ENCODE assay signal across 19 cellular contexts in the genomic region with DNA sequence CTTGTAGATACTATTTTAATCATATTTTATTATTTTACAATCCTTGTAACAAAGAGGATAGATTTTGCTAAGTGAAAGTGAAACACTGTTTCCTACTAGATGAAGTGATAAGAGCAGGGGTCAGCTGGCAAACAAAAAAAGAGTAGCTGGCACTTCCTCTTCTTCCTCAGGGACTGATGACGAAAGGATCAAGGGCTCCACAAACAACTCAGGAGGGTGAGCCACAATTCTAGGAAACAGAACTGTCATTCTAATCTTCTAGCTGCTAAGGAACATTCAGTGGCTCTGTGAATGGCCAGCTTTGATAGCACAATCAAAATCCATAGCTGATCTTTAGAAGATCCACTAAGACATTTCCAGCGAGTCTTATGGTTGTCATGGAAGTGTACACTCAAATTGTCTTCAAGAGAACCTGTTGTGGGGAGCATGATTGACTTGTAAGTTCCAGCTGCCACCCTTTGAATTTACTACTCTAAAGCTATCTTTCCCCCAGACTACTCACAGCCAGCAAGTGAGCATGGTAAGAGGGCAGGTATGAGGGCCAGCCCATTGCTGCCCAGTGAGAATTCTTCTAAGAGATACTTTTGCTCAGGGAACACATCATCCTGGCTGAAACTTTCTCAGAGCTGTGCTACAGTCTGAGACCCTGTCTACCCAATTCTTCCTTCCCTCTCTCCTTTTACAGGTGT.
DNase-seq lines count a peak whose midpoint lies in the region; FAIRE-seq and TF ChIP-seq lines count a peak whose summit lies in the region.
"Had no signal": no experiment of that assay in that cellular context is flagged by ENCODE, and none has a peak within 500 bp of the region (broad histone marks: within the 10 kb centered on the region; RNA-seq: fewer than 3 reads in every experiment).

No MANE protein-coding gene starts in this region.

- no peaks in the 10 kb centered on the region for H3K36me3 ChIP-seq in endothelial cell of umbilical vein (ENCODE audit: control insufficient read depth in 2 of 2, extremely low read depth in 1 of 2, insufficient read depth in 2 of 2, low read length in 2 of 2)
- no peaks in the 10 kb centered on the region for H3K36me3 ChIP-seq in CD8-positive, alpha-beta memory T cell (ENCODE audit: insufficient read depth, low read length)
- H3K36me3 ChIP-seq: heart left ventricle, left ventricle myocardium inferior had no signal

- H3K9me3 ChIP-seq in endothelial cell of umbilical vein (replicated peaks; ENCODE audit: control insufficient read depth, insufficient read depth, low read length) = no peaks in the 10 kb centered on the region
- no peaks in the 10 kb centered on the region for H3K9me3 ChIP-seq in CD8-positive, alpha-beta memory T cell (ENCODE audit: low read length)
- H3K9me3 ChIP-seq: heart left ventricle had no signal

- H3K9me1 ChIP-seq in endothelial cell of umbilical vein (replicated peaks; ENCODE audit: control insufficient read depth, extremely low read depth, insufficient read depth, low read length) = no peaks in the 10 kb centered on the region

- FAIRE-seq in endothelial cell of umbilical vein (lab: Jason Lieb, UNC) = peak; percentile 86

- H3K4me3 Mint-ChIP-seq in CD8-positive, alpha-beta memory T cell = no peak overlapping the region
- H3K4me3 Mint-ChIP-seq: activated naive CD8-positive, alpha-beta T cell treated with anti-CD3 and anti-CD28 coated beads for 36 hours had no signal

- BruUV-seq in endothelial cell of umbilical vein (replicated peaks; lab: Mats Ljungman, UMichigan) = no TSS peak

- peaks cover 2 to 9% (median 3%) of the 10 kb centered on the region in 3 donors for H3K4me1 Mint-ChIP-seq in CD8-positive, alpha-beta memory T cell

- peak overlapping the region; percentile 1 for H3K27ac ChIP-seq in endothelial cell of umbilical vein (ENCODE audit: insufficient read depth, low read depth, low read length)
- H3K27ac ChIP-seq in CD8-positive, alpha-beta memory T cell (ENCODE audit: low read depth, low read length) = no peak overlapping the region
- H3K27ac ChIP-seq: left ventricle myocardium inferior had no signal

- peaks cover 0 to 3% of the 10 kb centered on the region in 2 donors for H3K27me3 Mint-ChIP-seq in CD8-positive, alpha-beta memory T cell
- H3K27me3 Mint-ChIP-seq: activated naive CD8-positive, alpha-beta T cell treated with anti-CD3 and anti-CD28 coated beads for 36 hours had no signal

- no peaks in the 10 kb centered on the region for H3K36me3 Mint-ChIP-seq in CD8-positive, alpha-beta memory T cell
- H3K36me3 Mint-ChIP-seq: activated naive CD8-positive, alpha-beta T cell treated with anti-CD3 and anti-CD28 coated beads for 36 hours had no signal

- no peaks in the 10 kb centered on the region for H4K20me1 ChIP-seq in endothelial cell of umbilical vein (replicated peaks; ENCODE audit: control insufficient read depth, extremely low read depth, insufficient read depth, low read length)

- H3K27ac Mint-ChIP-seq in CD8-positive, alpha-beta memory T cell = no peak overlapping the region
- H3K27ac Mint-ChIP-seq: activated naive CD8-positive, alpha-beta T cell treated with anti-CD3 and anti-CD28 coated beads for 36 hours had no signal

- H3K4me1 ChIP-seq in endothelial cell of umbilical vein (ENCODE audit: control insufficient read depth, extremely low read depth, insufficient read depth, low read length) = peaks cover 17% of the 10 kb centered on the region
- H3K4me1 ChIP-seq in CD8-positive, alpha-beta memory T cell (ENCODE audit: insufficient read depth, low read length) = no peaks in the 10 kb centered on the region
- H3K4me1 ChIP-seq: left ventricle myocardium inferior had no signal

- CTCF ChIA-PET in endothelial cell of umbilical vein (lab: Charles Lee) = no interaction called here
- CTCF ChIA-PET in CD8-positive, alpha-beta memory T cell (lab: Charles Lee) = no interaction called here

- POLR2A ChIA-PET in endothelial cell of umbilical vein (lab: Charles Lee) = no interaction called here
- POLR2A ChIA-PET in CD8-positive, alpha-beta memory T cell (lab: Charles Lee) = no interaction called here

- intact Hi-C loops in endothelial cell of umbilical vein (cut with micrococcal nuclease) = loop anchor here (10.0 kb wide), 1 partner anchor 273 kb away; the partner anchor contains the start of gene RASGEF1B

- DNase-seq in DMS53 (lab: John Stamatoyannopoulos, UW) (peak; percentile 3), DMS53 treated with DMSO at 0.1 percent for 48 hours (lab: John Stamatoyannopoulos, UW; ENCODE audit: unreplicated experiment) (no peak), NCI-H2029 treated with DMSO at 0.1 percent for 48 hours (lab: John Stamatoyannopoulos, UW) (peak; percentile 36), endothelial cell of umbilical vein (ENCODE audit: low read depth, low spot score) (peak; percentile 74), pons (ENCODE audit: low spot score) (peak; percentile 79), cerebellar nuclear complex (lab: John Stamatoyannopoulos, UW) (no peak), NCI-H345 (lab: John Stamatoyannopoulos, UW) (no peak)
- DNase-seq in CD8-positive, alpha-beta memory T cell = no peak
- DNase-seq: 8988T; activated CD8-positive, alpha-beta memory T cell treated with anti-CD3 and anti-CD28 coated beads, Interleukin-2, amount 50 U/mL, for 4 hours; activated naive CD8-positive, alpha-beta T cell treated with anti-CD3 and anti-CD28 coated beads for 36 hours; caudate nucleus; IMR-90; left ventricle myocardium inferior; NCI-H1930; occipital lobe; stimulated activated CD4-positive, alpha-beta T cell treated with anti-CD3 and anti-CD28 coated beads, Interleukin-12 subunit alpha, Interleukin-12 subunit beta, amount 100 ng/mL, for 4 hours; substantia nigra had no signal

- H3K4me2 ChIP-seq in endothelial cell of umbilical vein (ENCODE audit: insufficient read depth, low read length) = peak overlapping the region; percentile 81

- peak overlapping the region; percentile 7 for H2AFZ ChIP-seq in endothelial cell of umbilical vein (ENCODE audit: low read depth, low read length)

- H3K4me3 ChIP-seq in endothelial cell of umbilical vein (replicated peaks in 1 of 3; ENCODE audit: insufficient read depth in 1 of 3, low read depth in 1 of 3, low read length in 3 of 3) = no peak overlapping the region
- H3K4me3 ChIP-seq in CD8-positive, alpha-beta memory T cell (ENCODE audit: low read length) = no peak overlapping the region
- H3K4me3 ChIP-seq: heart left ventricle, left ventricle myocardium inferior had no signal

- H3K27me3 ChIP-seq in endothelial cell of umbilical vein (ENCODE audit: control insufficient read depth in 2 of 2, insufficient read depth in 2 of 2, low read length in 2 of 2) = no peaks in the 10 kb centered on the region
- no peaks in the 10 kb centered on the region for H3K27me3 ChIP-seq in CD8-positive, alpha-beta memory T cell (ENCODE audit: insufficient read depth, low read length, poor library complexity, severe bottlenecking)
- H3K27me3 ChIP-seq: heart left ventricle had no signal

- TF ChIP-seq POLR2A in endothelial cell of umbilical vein (IDR thresholded peaks at IDR 0.05; ENCODE audit: low read depth, low read length) = no peak

- no peaks in the 10 kb centered on the region for H3K9me3 Mint-ChIP-seq in CD8-positive, alpha-beta memory T cell
- H3K9me3 Mint-ChIP-seq: activated naive CD8-positive, alpha-beta T cell treated with anti-CD3 and anti-CD28 coated beads for 36 hours had no signal

- H3K9ac ChIP-seq in endothelial cell of umbilical vein (replicated peaks; ENCODE audit: extremely low read depth, insufficient read depth, low read length) = no peak overlapping the region

- no peaks in the 10 kb centered on the region for H3K79me2 ChIP-seq in endothelial cell of umbilical vein (ENCODE audit: control insufficient read depth, insufficient read depth, low read length)

- no peak for TF ChIP-seq CTCF in endothelial cell of umbilical vein (IDR thresholded peaks at IDR 0.05; ENCODE audit: extremely low read depth in 1 of 2, insufficient read depth in 1 of 2, low read depth in 1 of 2, low read length in 2 of 2)

- dilution Hi-C loops in endothelial cell of umbilical vein (cut with MboI; ENCODE audit: extremely low pct_ligation_motif_present, low sequenced_read_pairs) = no loop called here

TF ChIP-seq in endothelial cell of umbilical vein, 7 proteins besides CTCF, POLR2A, EP300 and RAD21:
- TF ChIP-seq GATA2 (IDR thresholded peaks at IDR 0.05; ENCODE audit: insufficient read depth, insufficient read length, low read depth, low read length) (peak; percentile 87), JUN (IDR thresholded peaks at IDR 0.05; ENCODE audit: borderline replicate concordance, insufficient read depth, insufficient read length, low read depth) (no peak)

Comparison
In these comparisons a context has a peak if more than half of its experiments do, and no peak if none do; other contexts are left out.
1. DNase-seq: peak in DMS53 (single experiment), NCI-H2029 treated with DMSO at 0.1 percent for 48 hours (single experiment), endothelial cell of umbilical vein (single experiment) and pons (single experiment); none in DMS53 treated with DMSO at 0.1 percent for 48 hours (single experiment), cerebellar nuclear complex (0 of 2), CD8-positive, alpha-beta memory T cell (0 of 5) and NCI-H345 (single experiment).